4 cellular contexts compared by ENCODE assay signal in the genomic region with DNA sequence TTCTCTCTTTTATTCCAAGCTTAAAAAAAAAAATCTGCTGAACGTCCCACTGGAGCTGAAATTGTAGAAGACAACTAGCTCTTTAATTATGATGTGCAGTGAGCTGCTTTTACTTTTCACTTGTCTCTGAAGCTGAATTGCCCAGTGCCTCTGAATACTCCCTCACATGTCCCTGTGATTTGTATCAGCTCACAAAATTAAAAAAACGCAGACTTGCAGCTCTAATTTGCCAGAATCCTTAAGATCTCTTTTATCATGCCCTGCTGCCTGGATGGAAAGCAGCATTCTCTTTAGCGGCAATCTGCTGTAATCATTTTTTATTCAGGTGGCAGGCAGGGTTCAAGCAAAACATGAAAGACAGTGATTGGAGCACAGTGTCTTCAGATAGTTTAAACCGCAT.
"Had no signal": no experiment of that assay in that cellular context is flagged by ENCODE, and none has a peak within 500 bp of the region (broad histone marks: within the 10 kb centered on the region; RNA-seq: fewer than 3 reads in every experiment).

No MANE protein-coding gene starts in this region.

- H3K4me3 ChIP-seq: K562 had no signal

- ATAC-seq: HepG2, K562 had no signal

- DNase-seq: IMR-90 had no signal

- H3K27ac ChIP-seq: HL-60 had no signal
